ENCODE assay signal across 1 cellular context in the genomic region with DNA sequence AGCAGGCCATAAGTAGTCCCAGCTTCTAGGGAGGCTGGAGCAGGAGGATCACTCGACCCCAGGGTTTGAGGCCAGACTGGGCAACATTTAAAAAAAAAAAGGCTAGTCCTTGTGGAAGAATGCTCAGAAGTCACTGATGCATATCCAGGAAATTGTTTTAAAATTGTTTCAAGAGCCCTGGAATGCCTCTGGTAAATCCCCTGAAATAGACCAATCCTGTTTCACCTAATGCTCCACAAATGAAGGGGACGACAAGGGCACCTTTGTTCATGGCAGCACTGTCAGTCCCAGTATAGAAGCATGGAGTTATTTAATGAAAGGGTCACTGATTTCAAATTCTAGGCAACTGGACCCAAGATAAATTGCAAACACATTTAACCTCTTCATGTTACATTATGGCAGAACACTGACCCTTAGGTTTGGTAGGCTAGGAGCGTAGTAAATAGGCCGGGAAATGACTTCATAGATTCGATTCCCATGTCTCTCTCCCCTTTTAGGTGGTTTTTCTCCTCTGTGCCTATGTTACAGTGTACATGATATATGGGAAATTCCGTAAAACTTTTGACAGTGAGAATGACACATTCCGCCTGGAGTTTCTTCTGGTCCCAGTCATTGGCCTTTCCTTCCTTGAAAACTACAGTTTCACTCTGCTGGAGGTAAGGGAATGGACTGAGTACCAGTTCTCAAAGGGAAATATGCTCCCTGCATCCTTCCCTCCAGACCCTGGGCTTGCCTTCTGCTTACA.
A peak's percentile ranks its signal among the peaks of the same experiment; 100 is the strongest.
TF ChIP-seq lines count a peak whose summit lies in the region.

No MANE protein-coding gene starts in this region.

TF ChIP-seq in endothelial cell of umbilical vein, 7 proteins besides CTCF, POLR2A, EP300 and RAD21 (continued from another document):
- TF ChIP-seq POLR2AphosphoS5 (IDR thresholded peaks at IDR 0.05; ENCODE audit: insufficient read depth, low read depth, low read length): peak; percentile 46
- TF ChIP-seq EZH2 (IDR thresholded peaks at IDR 0.05; ENCODE audit: borderline replicate concordance, low read depth, low read length, severe bottlenecking): no peak
- TF ChIP-seq GATA2 (IDR thresholded peaks at IDR 0.05; ENCODE audit: insufficient read depth, insufficient read length, low read depth, low read length): no peak
